Comparison of ENCODE assay signal across 8 cellular contexts in the genomic region with DNA sequence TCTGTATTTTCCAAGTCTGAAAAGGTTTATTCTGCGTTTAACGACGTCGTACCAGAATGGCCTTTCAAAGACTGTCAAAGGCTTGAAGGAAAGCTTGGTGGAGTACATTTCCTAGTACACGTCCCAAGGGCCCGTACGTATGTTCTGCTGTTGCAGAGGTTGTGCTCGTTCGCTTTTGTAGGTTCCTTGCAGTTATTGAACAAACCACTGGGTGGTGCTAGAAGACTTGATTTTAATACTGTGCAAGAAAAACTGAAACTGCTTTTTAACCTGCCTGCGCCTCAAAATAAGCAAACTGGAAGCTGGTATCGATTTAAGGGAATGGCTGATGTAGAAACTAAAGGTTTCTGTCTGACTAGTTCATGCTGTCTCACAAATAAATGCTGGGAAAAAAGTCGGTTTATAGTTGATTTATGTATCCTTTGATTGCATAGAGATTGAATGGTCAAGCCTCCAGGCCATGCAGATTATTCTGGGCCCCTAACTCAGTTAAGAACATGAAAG. TPM values are rescaled to one million over a fixed set of nuclear protein-coding genes. Genes with fewer than 3 reads are reported as not detected.
DNase-seq lines count a peak whose midpoint lies in the region; ATAC-seq and TF ChIP-seq lines count a peak whose summit lies in the region.

No MANE protein-coding gene starts in this region.

- no peak for TF ChIP-seq POLR2A in NB4 (IDR thresholded peaks at IDR 0.05; ENCODE audit: extremely low read depth, insufficient read length)

- H3K4me1 Mint-ChIP-seq in activated naive CD8-positive, alpha-beta T cell treated with anti-CD3 and anti-CD28 coated beads, Interleukin-2, amount 50 U/mL, for 24 hours: peaks cover 83% of the 10 kb centered on the region

- no peak overlapping the region for H3K27ac Mint-ChIP-seq in activated naive CD8-positive, alpha-beta T cell treated with anti-CD3 and anti-CD28 coated beads, Interleukin-2, amount 50 U/mL, for 24 hours

- DNase-seq in D341Med (ENCODE audit: low spot score): peak; percentile 79
- DNase-seq in NB4 (ENCODE audit: low read depth): peak; percentile 96
- DNase-seq in SKM-1 (lab: John Stamatoyannopoulos, UW; ENCODE audit: unreplicated experiment): peak; percentile 25
- peak; percentile 63 for DNase-seq in activated naive CD8-positive, alpha-beta T cell treated with anti-CD3 and anti-CD28 coated beads, Interleukin-2, amount 50 U/mL, for 24 hours
- DNase-seq in head of caudate nucleus: peak in 31 of 42 donors; percentile 25 to 87 (median 69)
- DNase-seq in psoas muscle: peak in 1 of 2 donors; percentile 42

- H3K9me3 Mint-ChIP-seq in activated naive CD8-positive, alpha-beta T cell treated with anti-CD3 and anti-CD28 coated beads, Interleukin-2, amount 50 U/mL, for 24 hours: no peaks in the 10 kb centered on the region

- H3K27ac ChIP-seq in psoas muscle: no peak overlapping the region

- H3K36me3 ChIP-seq in psoas muscle (ENCODE audit: insufficient read depth in 1 of 2, low read depth in 1 of 2): peaks cover 0 to 4% of the 10 kb centered on the region in 2 donors

- H3K36me3 Mint-ChIP-seq in activated naive CD8-positive, alpha-beta T cell treated with anti-CD3 and anti-CD28 coated beads, Interleukin-2, amount 50 U/mL, for 24 hours (ENCODE audit: low read depth): peaks cover 37% of the 10 kb centered on the region

- H3K4me3 ChIP-seq in NB4 (ENCODE audit: low read depth, low read length) (no peak overlapping the region), psoas muscle (no peak overlapping the region)

- no peak overlapping the region for H3K4me3 Mint-ChIP-seq in activated naive CD8-positive, alpha-beta T cell treated with anti-CD3 and anti-CD28 coated beads, Interleukin-2, amount 50 U/mL, for 24 hours

- TF ChIP-seq CTCF in NB4 (IDR thresholded peaks at IDR 0.05; ENCODE audit: low read depth, low read length) (peak; percentile 76), psoas muscle (IDR thresholded peaks at IDR 0.05) (peak; percentile 86)

- intact Hi-C loops in head of caudate nucleus (cut with DNase I): loop anchor here (2.0 to 5.0 kb wide), 2 partner anchors 198 to 216 kb away; no protein-coding TSS in a partner anchor
- intact Hi-C loops in psoas muscle (cut with DNase I): loop anchor here (5.0 kb wide), 3 partner anchors 198 to 218 kb away; no protein-coding TSS in a partner anchor

- 10 to 19% (median 11%) methylated on average over 12 of the region's 12 CpGs for WGBS in psoas muscle, 3 donors

- H3K9me3 ChIP-seq in psoas muscle: no peaks in the 10 kb centered on the region

- H3K27me3 ChIP-seq in psoas muscle (ENCODE audit: insufficient read depth in 3 of 3, low read length in 2 of 3): no peaks in the 10 kb centered on the region

- H3K27me3 Mint-ChIP-seq in activated naive CD8-positive, alpha-beta T cell treated with anti-CD3 and anti-CD28 coated beads, Interleukin-2, amount 50 U/mL, for 24 hours: no peaks in the 10 kb centered on the region

- H3K4me1 ChIP-seq in psoas muscle: peaks cover 27% of the 10 kb centered on the region

- ATAC-seq in GM21529 (IDR thresholded peaks at IDR 0.05; ENCODE audit: unreplicated experiment) (peak; percentile 58), psoas muscle (peak; percentile 69 to 86 (median 78)), GM18873 (IDR thresholded peaks at IDR 0.05; ENCODE audit: low FRiP score, unreplicated experiment) (no peak)
- ATAC-seq in activated naive CD8-positive, alpha-beta T cell treated with anti-CD3 and anti-CD28 coated beads, Interleukin-2, amount 50 U/mL, for 24 hours: peak; percentile 58

RNA-seq across cellular contexts. Expression of a gene that starts 54.6 kb away (rescaled TPM):
- total RNA-seq in psoas muscle: 10 to 100 TPM; 57.1 to 93.0 (median 78.9) TPM
- polyA plus RNA-seq in psoas muscle: 10 to 100 TPM; 33.9 to 69.5 (median 69.2) TPM
